1 cellular context compared by ENCODE assay signal in the genomic region with DNA sequence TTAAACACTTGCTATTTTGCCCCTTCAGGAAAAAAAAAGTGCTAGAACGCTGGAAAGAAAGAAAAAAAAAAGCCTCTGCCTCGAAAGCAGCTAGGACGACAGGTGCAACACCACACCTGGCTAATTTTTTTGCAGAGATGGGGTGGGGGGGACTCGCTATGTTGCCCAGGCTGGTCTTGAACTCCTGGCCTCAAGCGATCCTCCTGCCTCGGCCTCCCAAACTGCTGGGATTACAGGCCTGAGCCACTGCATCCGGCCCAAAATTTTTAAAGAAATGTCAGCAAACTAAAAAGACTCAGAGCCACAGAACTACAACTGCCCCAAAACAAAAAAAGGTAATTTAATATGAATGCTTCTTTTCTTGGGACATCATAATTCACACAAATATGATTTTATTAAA.
TF ChIP-seq lines count a peak whose summit lies in the region.

No MANE protein-coding gene starts in this region.

TF ChIP-seq in H1, 55 proteins besides CTCF, POLR2A, EP300 and RAD21:
- no peak for TF ChIP-seq JUND (IDR thresholded peaks at IDR 0.05; ENCODE audit: low read length)
- no peak for TF ChIP-seq CHD2 (IDR thresholded peaks at IDR 0.05; ENCODE audit: low read length)
- TF ChIP-seq TEAD4 (IDR thresholded peaks at IDR 0.05; ENCODE audit: low read depth, low read length) = no peak
- no peak for TF ChIP-seq ATF3 (IDR thresholded peaks at IDR 0.05; ENCODE audit: insufficient read depth, low read depth, low read length)
- TF ChIP-seq, protein P1, sequence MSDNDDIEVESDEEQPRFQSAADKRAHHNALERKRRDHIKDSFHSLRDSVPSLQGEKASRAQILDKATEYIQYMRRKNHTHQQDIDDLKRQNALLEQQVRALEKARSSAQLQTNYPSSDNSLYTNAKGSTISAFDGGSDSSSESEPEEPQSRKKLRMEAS (IDR thresholded peaks at IDR 0.05) = no peak
- TF ChIP-seq GTF2F1 (IDR thresholded peaks at IDR 0.05; ENCODE audit: borderline replicate concordance, low read depth, low read length) = no peak
- no peak for TF ChIP-seq USF2 (IDR thresholded peaks at IDR 0.05; ENCODE audit: low read length)
- no peak for TF ChIP-seq PHF8 (conservative IDR thresholded peaks at IDR 0.05; ENCODE audit: low read depth, low read length)
- no peak for TF ChIP-seq SAP30 (IDR thresholded peaks at IDR 0.05; ENCODE audit: insufficient read depth, insufficient replicate concordance, low read length)
- no peak for TF ChIP-seq SRF (IDR thresholded peaks at IDR 0.05; ENCODE audit: low read depth, low read length)
- no peak for TF ChIP-seq KDM4A (IDR thresholded peaks at IDR 0.05; ENCODE audit: low read depth, low read length, severe bottlenecking)
- no peak for TF ChIP-seq RFX5 (IDR thresholded peaks at IDR 0.05; ENCODE audit: borderline replicate concordance, low read depth, low read length)
- TF ChIP-seq POU5F1 (IDR thresholded peaks at IDR 0.05; ENCODE audit: low read depth, low read length) = no peak
